In genomic region chr7:21949522-21949921, GRCh38 we compare ENCODE assay signal across 2 cellular contexts.
TF ChIP-seq lines count a peak whose summit lies in the region.

No MANE protein-coding gene starts in this region.

TF ChIP-seq in HEK293, 187 proteins besides CTCF, POLR2A, EP300 and RAD21:
- no peak for TF ChIP-seq ZNF510 (tag by site-specific recombination; IDR thresholded peaks at IDR 0.05; ENCODE audit: insufficient replicate concordance)
- TF ChIP-seq, protein P1, sequence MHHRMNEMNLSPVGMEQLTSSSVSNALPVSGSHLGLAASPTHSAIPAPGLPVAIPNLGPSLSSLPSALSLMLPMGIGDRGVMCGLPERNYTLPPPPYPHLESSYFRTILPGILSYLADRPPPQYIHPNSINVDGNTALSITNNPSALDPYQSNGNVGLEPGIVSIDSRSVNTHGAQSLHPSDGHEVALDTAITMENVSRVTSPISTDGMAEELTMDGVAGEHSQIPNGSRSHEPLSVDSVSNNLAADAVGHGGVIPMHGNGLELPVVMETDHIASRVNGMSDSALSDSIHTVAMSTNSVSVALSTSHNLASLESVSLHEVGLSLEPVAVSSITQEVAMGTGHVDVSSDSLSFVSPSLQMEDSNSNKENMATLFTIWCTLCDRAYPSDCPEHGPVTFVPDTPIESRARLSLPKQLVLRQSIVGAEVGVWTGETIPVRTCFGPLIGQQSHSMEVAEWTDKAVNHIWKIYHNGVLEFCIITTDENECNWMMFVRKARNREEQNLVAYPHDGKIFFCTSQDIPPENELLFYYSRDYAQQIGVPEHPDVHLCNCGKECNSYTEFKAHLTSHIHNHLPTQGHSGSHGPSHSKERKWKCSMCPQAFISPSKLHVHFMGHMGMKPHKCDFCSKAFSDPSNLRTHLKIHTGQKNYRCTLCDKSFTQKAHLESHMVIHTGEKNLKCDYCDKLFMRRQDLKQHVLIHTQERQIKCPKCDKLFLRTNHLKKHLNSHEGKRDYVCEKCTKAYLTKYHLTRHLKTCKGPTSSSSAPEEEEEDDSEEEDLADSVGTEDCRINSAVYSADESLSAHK (tag by site-specific recombination; IDR thresholded peaks at IDR 0.05), result peak; percentile 67

TF ChIP-seq in K562, 482 proteins besides CTCF, POLR2A, EP300 and RAD21:
- TF ChIP-seq ERF (CRISPR knock-in tag; IDR thresholded peaks at IDR 0.05) (no peak), NCOA6 (IDR thresholded peaks at IDR 0.05) (no peak), MCM7 (IDR thresholded peaks at IDR 0.05) (no peak), TOE1 (IDR thresholded peaks at IDR 0.05; ENCODE audit: borderline replicate concordance) (no peak), TOE1 (CRISPR knock-in tag; IDR thresholded peaks at IDR 0.05; ENCODE audit: borderline replicate concordance, low read depth) (no peak), FOXJ3 (CRISPR knock-in tag; IDR thresholded peaks at IDR 0.05) (no peak), ZBTB5 (IDR thresholded peaks at IDR 0.05) (no peak), SUPT5H (IDR thresholded peaks at IDR 0.05) (no peak), MTA1 (IDR thresholded peaks at IDR 0.05; ENCODE audit: borderline replicate concordance) (no peak), RBM14 (IDR thresholded peaks at IDR 0.05; ENCODE audit: borderline replicate concordance, insufficient read depth, low read depth, low read length) (no peak), ZNF133 (CRISPR knock-in tag; IDR thresholded peaks at IDR 0.05) (no peak), NELFE (IDR thresholded peaks at IDR 0.05; ENCODE audit: insufficient read depth, insufficient read length) (no peak), TCF7L2 (IDR thresholded peaks at IDR 0.05; ENCODE audit: low read depth, low read length) (no peak)
- TF ChIP-seq, protein P2, sequence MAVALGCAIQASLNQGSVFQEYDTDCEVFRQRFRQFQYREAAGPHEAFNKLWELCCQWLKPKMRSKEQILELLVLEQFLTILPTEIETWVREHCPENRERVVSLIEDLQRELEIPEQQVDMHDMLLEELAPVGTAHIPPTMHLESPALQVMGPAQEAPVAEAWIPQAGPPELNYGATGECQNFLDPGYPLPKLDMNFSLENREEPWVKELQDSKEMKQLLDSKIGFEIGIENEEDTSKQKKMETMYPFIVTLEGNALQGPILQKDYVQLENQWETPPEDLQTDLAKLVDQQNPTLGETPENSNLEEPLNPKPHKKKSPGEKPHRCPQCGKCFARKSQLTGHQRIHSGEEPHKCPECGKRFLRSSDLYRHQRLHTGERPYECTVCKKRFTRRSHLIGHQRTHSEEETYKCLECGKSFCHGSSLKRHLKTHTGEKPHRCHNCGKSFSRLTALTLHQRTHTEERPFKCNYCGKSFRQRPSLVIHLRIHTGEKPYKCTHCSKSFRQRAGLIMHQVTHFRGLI (CRISPR knock-in tag; IDR thresholded peaks at IDR 0.05), result no peak
